In the genomic region with DNA sequence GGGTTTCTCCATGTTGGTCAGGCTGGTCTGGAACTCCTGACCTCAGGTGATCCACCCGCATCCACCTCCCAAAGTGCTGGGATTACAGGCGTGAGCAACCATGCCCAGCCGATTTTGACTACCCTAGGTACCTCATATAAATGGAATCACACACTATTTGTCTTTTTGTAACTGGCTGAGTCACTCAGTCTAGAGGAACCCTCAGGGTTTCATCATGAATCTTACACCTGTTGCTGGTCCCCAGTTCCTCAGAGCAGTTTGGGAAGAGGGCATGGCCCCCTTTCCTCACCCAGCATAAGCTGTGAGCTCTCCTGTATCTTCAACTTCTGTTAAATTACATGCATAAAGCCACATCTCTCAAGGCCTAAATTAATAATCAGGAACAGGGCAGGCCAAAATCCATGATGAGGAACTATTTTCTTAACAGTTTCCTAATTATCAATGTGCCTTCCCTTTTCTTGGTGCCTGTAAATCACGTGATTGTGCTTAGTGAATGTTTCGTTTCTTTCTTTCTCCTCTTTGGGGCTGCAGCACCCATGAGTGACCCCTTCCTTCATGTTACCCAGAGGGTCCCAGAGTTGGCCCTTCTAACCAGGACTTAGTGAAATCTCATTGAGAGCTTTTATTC, we compare ENCODE assay signal across 1 cellular context.
TF ChIP-seq lines count a peak whose summit lies in the region.

No MANE protein-coding gene starts in this region.

TF ChIP-seq in liver, 16 proteins besides CTCF, POLR2A, EP300 and RAD21 (continued from another document):
- TF ChIP-seq, protein P1, sequence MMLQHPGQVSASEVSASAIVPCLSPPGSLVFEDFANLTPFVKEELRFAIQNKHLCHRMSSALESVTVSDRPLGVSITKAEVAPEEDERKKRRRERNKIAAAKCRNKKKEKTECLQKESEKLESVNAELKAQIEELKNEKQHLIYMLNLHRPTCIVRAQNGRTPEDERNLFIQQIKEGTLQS (IDR thresholded peaks at IDR 0.05), result no peak
- TF ChIP-seq MAX (IDR thresholded peaks at IDR 0.05) (no peak), SP1 (IDR thresholded peaks at IDR 0.05) (no peak)
- TF ChIP-seq, protein P2, sequence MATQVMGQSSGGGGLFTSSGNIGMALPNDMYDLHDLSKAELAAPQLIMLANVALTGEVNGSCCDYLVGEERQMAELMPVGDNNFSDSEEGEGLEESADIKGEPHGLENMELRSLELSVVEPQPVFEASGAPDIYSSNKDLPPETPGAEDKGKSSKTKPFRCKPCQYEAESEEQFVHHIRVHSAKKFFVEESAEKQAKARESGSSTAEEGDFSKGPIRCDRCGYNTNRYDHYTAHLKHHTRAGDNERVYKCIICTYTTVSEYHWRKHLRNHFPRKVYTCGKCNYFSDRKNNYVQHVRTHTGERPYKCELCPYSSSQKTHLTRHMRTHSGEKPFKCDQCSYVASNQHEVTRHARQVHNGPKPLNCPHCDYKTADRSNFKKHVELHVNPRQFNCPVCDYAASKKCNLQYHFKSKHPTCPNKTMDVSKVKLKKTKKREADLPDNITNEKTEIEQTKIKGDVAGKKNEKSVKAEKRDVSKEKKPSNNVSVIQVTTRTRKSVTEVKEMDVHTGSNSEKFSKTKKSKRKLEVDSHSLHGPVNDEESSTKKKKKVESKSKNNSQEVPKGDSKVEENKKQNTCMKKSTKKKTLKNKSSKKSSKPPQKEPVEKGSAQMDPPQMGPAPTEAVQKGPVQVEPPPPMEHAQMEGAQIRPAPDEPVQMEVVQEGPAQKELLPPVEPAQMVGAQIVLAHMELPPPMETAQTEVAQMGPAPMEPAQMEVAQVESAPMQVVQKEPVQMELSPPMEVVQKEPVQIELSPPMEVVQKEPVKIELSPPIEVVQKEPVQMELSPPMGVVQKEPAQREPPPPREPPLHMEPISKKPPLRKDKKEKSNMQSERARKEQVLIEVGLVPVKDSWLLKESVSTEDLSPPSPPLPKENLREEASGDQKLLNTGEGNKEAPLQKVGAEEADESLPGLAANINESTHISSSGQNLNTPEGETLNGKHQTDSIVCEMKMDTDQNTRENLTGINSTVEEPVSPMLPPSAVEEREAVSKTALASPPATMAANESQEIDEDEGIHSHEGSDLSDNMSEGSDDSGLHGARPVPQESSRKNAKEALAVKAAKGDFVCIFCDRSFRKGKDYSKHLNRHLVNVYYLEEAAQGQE (IDR thresholded peaks at IDR 0.05), result no peak
